In genomic region chr14:105153739-105154475, GRCh38 we compare ENCODE assay signal across 17 cellular contexts. TPM values are rescaled to one million over a fixed set of nuclear protein-coding genes. Genes with fewer than 3 reads are reported as not detected.
A peak's percentile ranks its signal among the peaks of the same experiment; 100 is the strongest.
DNase-seq lines count a peak whose midpoint lies in the region; ATAC-seq and TF ChIP-seq lines count a peak whose summit lies in the region.
"Had no signal": no experiment of that assay in that cellular context is flagged by ENCODE, and none has a peak within 500 bp of the region (broad histone marks: within the 10 kb centered on the region; RNA-seq: fewer than 3 reads in every experiment).

No MANE protein-coding gene starts in this region.

- H3K4me1 ChIP-seq in BLaER1 treated with 17β-estradiol and CSF1 and Interleukin-3, amounts not matched to agents 10 nM and 100 nM: peaks cover 6 to 89% (median 58%) of the 10 kb centered on the region in 10 experiments; a peak in 17 of 20 replicates
- peaks cover 0 to 39% of the 10 kb centered on the region in 2 donors for H3K4me1 ChIP-seq in right atrium auricular region
- H3K4me1 ChIP-seq in gastrocnemius medialis: peaks cover 22 to 36% of the 10 kb centered on the region in 2 donors

- H3K27me3 ChIP-seq in BLaER1 treated with 17β-estradiol and CSF1 and Interleukin-3, amounts not matched to agents 10 nM and 100 nM: peaks cover 0 to 14% (median 0%) of the 10 kb centered on the region in 11 experiments; a peak in 1 of 22 replicates
- H3K27me3 ChIP-seq in right atrium auricular region: no peaks in the 10 kb centered on the region
- H3K27me3 ChIP-seq in gastrocnemius medialis: no peaks in the 10 kb centered on the region
- H3K27me3 ChIP-seq: MG63 had no signal

- CTCF ChIA-PET in RWPE1 (lab: Yijun Ruan, JAX): interaction anchor here (0.7 to 1.0 kb wide), 3 partner anchors 64 to 67 kb away, joined by 3 to 4 read pairs (median 4); no protein-coding TSS in a partner anchor

- DNase-seq in RWPE1 (ENCODE audit: low spot score): no peak
- DNase-seq in right atrium auricular region (ENCODE audit: low spot score): no peak
- no peak for DNase-seq in gastrocnemius medialis
- DNase-seq in foreskin fibroblast: no peak
- DNase-seq in GM19238 (ENCODE audit: insufficient read length, low spot score): no peak
- DNase-seq: DND-41, GDM1, GOT3, NCI-H1092 treated with DMSO at 0.1 percent for 48 hours, NCI-H1694 treated with DMSO at 0.1 percent for 48 hours, NCI-H446, PC-9, SHP77 treated with DMSO at 0.1 percent for 48 hours had no signal

- H3K4me2 ChIP-seq in BLaER1 treated with 17β-estradiol and CSF1 and Interleukin-3, amounts not matched to agents 10 nM and 100 nM: peak overlapping the region in 8 of 11 experiments; percentile 43 to 89 (median 78); a peak in 12 of 22 replicates
- H3K4me2 ChIP-seq: PC-9 had no signal

- peaks cover 0 to 42% (median 13%) of the 10 kb centered on the region in 11 experiments; a peak in 11 of 22 replicates for H3K36me3 ChIP-seq in BLaER1 treated with 17β-estradiol and CSF1 and Interleukin-3, amounts not matched to agents 10 nM and 100 nM
- H3K36me3 ChIP-seq in right atrium auricular region: peaks cover 20% of the 10 kb centered on the region
- H3K36me3 ChIP-seq in gastrocnemius medialis: peaks cover 0 to 6% of the 10 kb centered on the region in 2 donors
- H3K36me3 ChIP-seq: MG63 had no signal

- TF ChIP-seq CTCF in RWPE1 (conservative IDR thresholded peaks at IDR 0.05; ENCODE audit: low read depth) (no peak), right atrium auricular region (IDR thresholded peaks at IDR 0.05) (no peak), gastrocnemius medialis (IDR thresholded peaks at IDR 0.05 in 4 of 5, conservative IDR thresholded peaks at IDR 0.05 in 1 of 5) (no peak), foreskin fibroblast (IDR thresholded peaks at IDR 0.05; ENCODE audit: low read depth, low read length) (no peak)

- peak; percentile 3 to 9 for ATAC-seq in gastrocnemius medialis
- no peak for ATAC-seq in GM21390 (IDR thresholded peaks at IDR 0.05; ENCODE audit: unreplicated experiment)
- ATAC-seq: CD8-positive, alpha-beta T cell had no signal

- intact Hi-C loops in gastrocnemius medialis (cut with DNase I; ENCODE audit: low total_unique reads): loop anchor here (2.0 to 5.0 kb wide), 2 partner anchors 13 to 62 kb away; no protein-coding TSS in a partner anchor

- in situ Hi-C loops in gastrocnemius medialis (cut with MboI; ENCODE audit: low sequenced_read_pairs in 4 of 4): no loop called here

- H3K9ac ChIP-seq in BLaER1 treated with 17β-estradiol and CSF1 and Interleukin-3, amounts not matched to agents 10 nM and 100 nM: peak overlapping the region in 1 of 11 experiments; percentile 52; a peak in 1 of 22 replicates

- no peak overlapping the region for H3K4me3 ChIP-seq in BLaER1 treated with 17β-estradiol and CSF1 and Interleukin-3, amounts not matched to agents 10 nM and 100 nM
- H3K4me3 ChIP-seq in right atrium auricular region: no peak overlapping the region
- no peak overlapping the region for H3K4me3 ChIP-seq in gastrocnemius medialis
- H3K4me3 ChIP-seq in foreskin fibroblast (ENCODE audit: low read depth in 1 of 2, low read length in 2 of 2): no peak overlapping the region
- H3K4me3 ChIP-seq: MG63, PC-9 had no signal

- H3K9me3 ChIP-seq in BLaER1 treated with 17β-estradiol and CSF1 and Interleukin-3, amounts not matched to agents 10 nM and 100 nM (replicated peaks in 1 of 11): no peaks in the 10 kb centered on the region
- H3K9me3 ChIP-seq in right atrium auricular region (no peaks in the 10 kb centered on the region), gastrocnemius medialis (no peaks in the 10 kb centered on the region)
- H3K9me3 ChIP-seq: MG63 had no signal

- H3K27ac ChIP-seq in BLaER1 treated with 17β-estradiol and CSF1 and Interleukin-3, amounts not matched to agents 10 nM and 100 nM: peak overlapping the region in 1 of 11 experiments; percentile 28; a peak in 1 of 22 replicates
- H3K27ac ChIP-seq in RWPE1: peak overlapping the region; percentile 32
- peak overlapping the region; percentile 41 to 47 for H3K27ac ChIP-seq in right atrium auricular region
- H3K27ac ChIP-seq in gastrocnemius medialis: peak overlapping the region; percentile 91 to 98 (median 94)
- H3K27ac ChIP-seq: PC-9 had no signal

- POLR2A ChIA-PET in RWPE1 (lab: Yijun Ruan, JAX; ENCODE audit: low non-redundant PET): no interaction called here

- no peak for TF ChIP-seq POLR2A in gastrocnemius medialis (IDR thresholded peaks at IDR 0.05)

- peaks cover 0 to 85% (median 68%) of the 10 kb centered on the region in 11 experiments; a peak in 17 of 22 replicates for H4K20me1 ChIP-seq in BLaER1 treated with 17β-estradiol and CSF1 and Interleukin-3, amounts not matched to agents 10 nM and 100 nM

RNA-seq across cellular contexts. Expression of gene JAG2, which starts 14.7 kb away (rescaled TPM):
- total RNA-seq in right atrium auricular region: 10 to 100 TPM; 14.5 to 17.3 TPM
- 10 to 100 TPM in 3 of 4 donors, 1 to 10 TPM in 1; 8.0 to 17.9 (median 15.7) TPM for total RNA-seq in gastrocnemius medialis

RNA-seq across cellular contexts. Expression of gene NUDT14, which starts 27.2 kb away (rescaled TPM):
- total RNA-seq in right atrium auricular region: 10 to 100 TPM; 17.1 to 18.9 TPM
- 10 to 100 TPM; 11.0 to 25.5 (median 16.4) TPM for total RNA-seq in gastrocnemius medialis
